8 cellular contexts compared by ENCODE assay signal in genomic region chr16:48608871-48609452, GRCh38.
DNase-seq lines count a peak whose midpoint lies in the region; ATAC-seq and TF ChIP-seq lines count a peak whose summit lies in the region.

No MANE protein-coding gene starts in this region.

- no peak for ATAC-seq in effector memory CD8-positive, alpha-beta T cell (replicated peaks)
- no peak for ATAC-seq in GM19467 (IDR thresholded peaks at IDR 0.05; ENCODE audit: unreplicated experiment)

- peaks cover 33% of the 10 kb centered on the region for H3K36me3 Mint-ChIP-seq in effector memory CD8-positive, alpha-beta T cell (ENCODE audit: insufficient read depth)

- TF ChIP-seq CTCF in C4-2B (conservative IDR thresholded peaks at IDR 0.05) (no peak), LNCaP clone FGC (IDR thresholded peaks at IDR 0.05; ENCODE audit: control insufficient read depth, extremely low read depth, insufficient read depth) (no peak)

- H3K27ac Mint-ChIP-seq in effector memory CD8-positive, alpha-beta T cell: no peak overlapping the region

- no peaks in the 10 kb centered on the region for H3K9me3 ChIP-seq in neuron (ENCODE audit: low read length)

- peaks cover 0 to 7% of the 10 kb centered on the region in 2 donors for H3K9me3 Mint-ChIP-seq in effector memory CD8-positive, alpha-beta T cell

- peak overlapping the region; percentile 94 for H3K27ac ChIP-seq in C4-2B

- DNase-seq in LNCaP clone FGC (ENCODE audit: low read depth) (no peak), hypothalamus (lab: John Stamatoyannopoulos, UW) (no peak), medulla oblongata (ENCODE audit: extremely low spot score) (no peak), NCI-H2107 treated with DMSO at 0.1 percent for 48 hours (lab: John Stamatoyannopoulos, UW; ENCODE audit: unreplicated experiment) (no peak)
- peak in 2 of 3 experiments; percentile 19 to 42 for DNase-seq in effector memory CD8-positive, alpha-beta T cell

- H3K27me3 ChIP-seq in neuron (ENCODE audit: insufficient read depth, low read length): no peaks in the 10 kb centered on the region

- H3K4me3 ChIP-seq in LNCaP clone FGC (ENCODE audit: low read depth, low read length): peak overlapping the region; percentile 94
- peak overlapping the region; percentile 88 for H3K4me3 ChIP-seq in neuron (ENCODE audit: low read length)

- no peaks in the 10 kb centered on the region for H3K27me3 Mint-ChIP-seq in effector memory CD8-positive, alpha-beta T cell

- peaks cover 5% of the 10 kb centered on the region for H3K36me3 ChIP-seq in neuron (ENCODE audit: insufficient read depth, low read length)

- H3K4me3 Mint-ChIP-seq in effector memory CD8-positive, alpha-beta T cell: no peak overlapping the region

- peaks cover 12% of the 10 kb centered on the region for H3K4me1 ChIP-seq in neuron (ENCODE audit: insufficient read depth, low read length)

- peaks cover 33 to 41% of the 10 kb centered on the region in 2 donors for H3K4me1 Mint-ChIP-seq in effector memory CD8-positive, alpha-beta T cell (ENCODE audit: low read depth in 2 of 2)

- H2AFZ ChIP-seq in neuron (ENCODE audit: low read depth, low read length): no peak overlapping the region

Comparison
In these comparisons a context has a peak if more than half of its experiments do, and no peak if none do; other contexts are left out.
1. DNase-seq: peak in effector memory CD8-positive, alpha-beta T cell (2 of 3); none in LNCaP clone FGC (single experiment), hypothalamus (0 of 51), medulla oblongata (single experiment) and NCI-H2107 treated with DMSO at 0.1 percent for 48 hours (single experiment).